ENCODE assay signal across 13 cellular contexts in genomic region chr20:13684566-13685222, GRCh38. TPM values are rescaled to one million over a fixed set of nuclear protein-coding genes. Genes with fewer than 3 reads are reported as not detected.
DNase-seq lines count a peak whose midpoint lies in the region; ATAC-seq, FAIRE-seq and TF ChIP-seq lines count a peak whose summit lies in the region.
"Had no signal": no experiment of that assay in that cellular context is flagged by ENCODE, and none has a peak within 500 bp of the region (broad histone marks: within the 10 kb centered on the region; RNA-seq: fewer than 3 reads in every experiment).

No MANE protein-coding gene starts in this region.

- SMC1A ChIA-PET in GM12878 (lab: Charles Lee; ENCODE audit: uncharacterized antibody, unreplicated experiment) = interaction anchor here (1.3 to 1.9 kb wide), 2 partner anchors 8 to 60 kb away, joined by 3 to 6 read pairs; no protein-coding TSS in a partner anchor

- H3K36me3 ChIP-seq in GM12878 (ENCODE audit: control insufficient read depth in 2 of 2, insufficient read depth in 2 of 2, low read length in 1 of 2) (no peaks in the 10 kb centered on the region), adrenal gland (replicated peaks in 1 of 2) (no peaks in the 10 kb centered on the region)
- H3K36me3 ChIP-seq: spleen, transverse colon had no signal

- peak; percentile 49 for FAIRE-seq in GM12878 (lab: Jason Lieb, UNC)
- FAIRE-seq: endometrium had no signal

- H3K9me3 ChIP-seq in GM12878 (replicated peaks; ENCODE audit: control insufficient read depth, insufficient read depth, low read length) (no peaks in the 10 kb centered on the region; the same call in 2 of the 3 replicates), adrenal gland (replicated peaks in 1 of 3) (no peaks in the 10 kb centered on the region)
- H3K9me3 ChIP-seq: spleen, transverse colon had no signal

- peak overlapping the region; percentile 81 for H3K4me2 ChIP-seq in GM12878 (ENCODE audit: control insufficient read depth, insufficient read depth)

- DNase-seq in GM12878 (ENCODE audit: low read depth, low spot score) (peak; percentile 60), adrenal gland (no peak), D341Med (ENCODE audit: low spot score) (no peak), germinal center (ENCODE audit: low spot score) (no peak)
- DNase-seq in activated CD4-positive, CD25-positive, alpha-beta regulatory T cell treated with anti-CD3 and anti-CD28 coated beads, Interleukin-2, amount 50 U/mL, for 72 hours = no peak
- DNase-seq: spleen, transverse colon had no signal

- TF ChIP-seq RAD21 in GM12878 (IDR thresholded peaks at IDR 0.05; ENCODE audit: insufficient read depth, low read depth, low read length) = no peak

- H3K79me2 ChIP-seq in GM12878 (ENCODE audit: control insufficient read depth, insufficient read depth, low read length) = no peaks in the 10 kb centered on the region

- H3K4me1 ChIP-seq in GM12878 (ENCODE audit: control insufficient read depth, insufficient read depth, low read length) (peaks cover 11% of the 10 kb centered on the region), adrenal gland (replicated peaks in 1 of 2) (no peaks in the 10 kb centered on the region)
- H3K4me1 ChIP-seq: transverse colon had no signal

- no peaks in the 10 kb centered on the region for H4K20me1 ChIP-seq in GM12878 (ENCODE audit: control insufficient read depth, insufficient read depth)

- no peak for TF ChIP-seq CTCF in GM12878 (IDR thresholded peaks at IDR 0.05 in 2 of 3, conservative IDR thresholded peaks at IDR 0.05 in 1 of 3; ENCODE audit: control insufficient read depth in 2 of 3, extremely low read depth in 1 of 3, insufficient read depth in 1 of 3, low read depth in 3 of 3, low read length in 3 of 3)
- TF ChIP-seq CTCF in adrenal gland (IDR thresholded peaks at IDR 0.05) = no peak

- H3K27ac ChIP-seq in GM12878 (ENCODE audit: control insufficient read depth, insufficient read depth) = no peak overlapping the region
- H3K27ac ChIP-seq in adrenal gland = no peak overlapping the region
- H3K27ac ChIP-seq: SK-N-MC, transverse colon had no signal

- H3K27me3 ChIP-seq in GM12878 (replicated peaks in 1 of 2; ENCODE audit: control insufficient read depth in 2 of 2, insufficient read depth in 2 of 2, low read length in 1 of 2) (no peaks in the 10 kb centered on the region), adrenal gland (peaks cover 3% of the 10 kb centered on the region)
- H3K27me3 ChIP-seq: spleen, transverse colon had no signal

- WGBS in GM12878 (ENCODE audit: insufficient coverage, insufficient replicate concordance, low lambda C conversion rate, missing lambda C conversion rate) = 0% methylated on average over 5 of the region's 5 CpGs
- 63 to 72% (median 68%) methylated on average over 5 of the region's 5 CpGs for whole genome bisulfite sequencing in adrenal gland, 4 donors

- POLR2A ChIA-PET in GM12878 (lab: Charles Lee) = no interaction called here

- RAD21 ChIA-PET in GM12878 (lab: Charles Lee; ENCODE audit: unreplicated experiment) = no interaction called here

- BruUV-seq in GM12878 (replicated peaks; lab: Mats Ljungman, UMichigan) = no TSS peak

- 0 out of 2 replicates have a peak overlapping the region, but pooled peaks have one; percentile 1 for H2AFZ ChIP-seq in GM12878 (ENCODE audit: control insufficient read depth, low read depth, low read length)

- TF ChIP-seq POLR2A in GM12878 (IDR thresholded peaks at IDR 0.05; ENCODE audit: low read depth, low read length) (no peak), adrenal gland (IDR thresholded peaks at IDR 0.05) (no peak)

- peak overlapping the region; percentile 23; the same call in 1 of the 2 replicates for H3K4me3 ChIP-seq in GM12878
- no peak overlapping the region for H3K4me3 ChIP-seq in adrenal gland
- H3K4me3 ChIP-seq: SK-N-MC, spleen, transverse colon had no signal

- CTCF ChIA-PET in GM12878 (lab: Yijun Ruan, JAX) = interaction anchor here (1.2 to 2.2 kb wide), 5 partner anchors 8 to 568 kb away, joined by 3 to 6 read pairs (median 4); no protein-coding TSS in a partner anchor

- no peak for TF ChIP-seq EP300 in GM12878 (IDR thresholded peaks at IDR 0.05; ENCODE audit: borderline replicate concordance in 1 of 2, control insufficient read depth in 1 of 2, low read depth in 2 of 2, low read length in 2 of 2)

- intact Hi-C loops in GM12878 (cut with micrococcal nuclease; ENCODE audit: unreplicated experiment) (no loop called here), adrenal gland (cut with DNase I) (no loop called here)

- in situ Hi-C loops in GM12878 (cut with MboI) = no loop called here

- no peak overlapping the region for H3K9ac ChIP-seq in GM12878 (ENCODE audit: control insufficient read depth, insufficient read depth, low read length)

- ATAC-seq in GM18511 (IDR thresholded peaks at IDR 0.05; ENCODE audit: unreplicated experiment) (peak; percentile 75), GM21717 (IDR thresholded peaks at IDR 0.05; ENCODE audit: unreplicated experiment) (peak; percentile 84), HG03520 (IDR thresholded peaks at IDR 0.05; ENCODE audit: unreplicated experiment) (peak; percentile 47), GM12878 (peak; percentile 50)
- ATAC-seq: activated T-helper 17 cell treated with anti-CD3 and anti-CD28 coated beads, Interleukin-2, amount 50 U/mL, for 72 hours had no signal

TF ChIP-seq in GM12878, 131 proteins besides CTCF, POLR2A, EP300 and RAD21 (continues in another document):
- TF ChIP-seq ATF7 (IDR thresholded peaks at IDR 0.05; ENCODE audit: low read depth) (no peak), ZZZ3 (IDR thresholded peaks at IDR 0.05; ENCODE audit: control insufficient read depth, insufficient read length, low read depth) (no peak), ZNF274 (IDR thresholded peaks at IDR 0.05; ENCODE audit: insufficient read depth, insufficient read length) (no peak), CBFB (IDR thresholded peaks at IDR 0.05; ENCODE audit: low read depth) (no peak), WRNIP1 (IDR thresholded peaks at IDR 0.05; ENCODE audit: borderline replicate concordance, low read depth, low read length) (no peak), ZBTB11 (CRISPR knock-in tag; IDR thresholded peaks at IDR 0.05) (no peak), MTA2 (IDR thresholded peaks at IDR 0.05; ENCODE audit: low read depth) (no peak), CEBPB (IDR thresholded peaks at IDR 0.05; ENCODE audit: borderline replicate concordance in 1 of 2, low read depth in 2 of 2, low read length in 2 of 2) (no peak)

RNA-seq across cellular contexts. Expression of gene TASP1, which starts 46.0 kb away (rescaled TPM):
- 40.3 and 46.4 TPM in 2 replicates for total RNA-seq in GM12878 (2013; cell fraction: nucleolus; rRNA removed)
- total RNA-seq in GM12878 (2014; rRNA removed) = 9.2 and 10.1 TPM in 2 replicates
- 9.6 and 11.4 TPM in 2 replicates for total RNA-seq in GM12878 (2014; rRNA removed; fragmentation: Illumina TruSeq; extraction: Trizol)
- total RNA-seq in GM12878 (2021) = 10.0 and 10.1 TPM in 2 replicates
- polyA plus RNA-seq in GM12878 (2011; ENCODE audit: low read depth) = 3.2 TPM
- polyA plus RNA-seq in GM12878 (2011; rRNA removed) = 10.8 and 14.8 TPM in 2 replicates
- 4.8 TPM in 2 replicates for polyA plus RNA-seq in GM12878 (2011; cell fraction: cytosol; rRNA removed)
- 11.7 and 14.9 TPM in 2 replicates for polyA plus RNA-seq in GM12878 (2011; cell fraction: nucleus; rRNA removed)
- 5.0 and 5.7 TPM in 2 replicates for polyA plus RNA-seq in GM12878 (2012)
- polyA plus RNA-seq in GM12878 (2014; fragmentation: Illumina TruSeq; extraction: Trizol) = 7.4 and 7.9 TPM in 2 replicates
- 10 to 100 TPM; 12.3 to 17.8 TPM for polyA plus RNA-seq in GM12878 (2014; fragmentation: Nextera tagmentation; extraction: Ambion mirVana)
- 7.6 and 7.7 TPM in 2 replicates for polyA plus RNA-seq in GM12878 (2014; rRNA removed)
- polyA plus RNA-seq in GM12878 (2016; fragmentation: Nextera tagmentation; extraction: Ambion mirVana) = 10 to 100 TPM; 14.8 to 15.7 TPM
- 19.3 and 20.9 TPM in 2 replicates for polyA minus RNA-seq in GM12878 (2011; rRNA and poly(A)+ RNA removed)
- 5.7 and 7.0 TPM in 2 replicates for polyA minus RNA-seq in GM12878 (2011; cell fraction: cytosol; rRNA and poly(A)+ RNA removed)
- 23.8 and 27.9 TPM in 2 replicates for polyA minus RNA-seq in GM12878 (2011; cell fraction: nucleus; rRNA and poly(A)+ RNA removed)
- total RNA-seq in adrenal gland = 10 to 100 TPM in 4 of 8 donors, 1 to 10 TPM in 4; 4.8 to 13.0 (median 9.6) TPM
- 10 to 100 TPM in 1 of 3 donors, 1 to 10 TPM in 2; 3.6 to 11.6 (median 5.6) TPM for polyA plus RNA-seq in adrenal gland
